Comparison of ENCODE assay signal across 18 cellular contexts in the genomic region with DNA sequence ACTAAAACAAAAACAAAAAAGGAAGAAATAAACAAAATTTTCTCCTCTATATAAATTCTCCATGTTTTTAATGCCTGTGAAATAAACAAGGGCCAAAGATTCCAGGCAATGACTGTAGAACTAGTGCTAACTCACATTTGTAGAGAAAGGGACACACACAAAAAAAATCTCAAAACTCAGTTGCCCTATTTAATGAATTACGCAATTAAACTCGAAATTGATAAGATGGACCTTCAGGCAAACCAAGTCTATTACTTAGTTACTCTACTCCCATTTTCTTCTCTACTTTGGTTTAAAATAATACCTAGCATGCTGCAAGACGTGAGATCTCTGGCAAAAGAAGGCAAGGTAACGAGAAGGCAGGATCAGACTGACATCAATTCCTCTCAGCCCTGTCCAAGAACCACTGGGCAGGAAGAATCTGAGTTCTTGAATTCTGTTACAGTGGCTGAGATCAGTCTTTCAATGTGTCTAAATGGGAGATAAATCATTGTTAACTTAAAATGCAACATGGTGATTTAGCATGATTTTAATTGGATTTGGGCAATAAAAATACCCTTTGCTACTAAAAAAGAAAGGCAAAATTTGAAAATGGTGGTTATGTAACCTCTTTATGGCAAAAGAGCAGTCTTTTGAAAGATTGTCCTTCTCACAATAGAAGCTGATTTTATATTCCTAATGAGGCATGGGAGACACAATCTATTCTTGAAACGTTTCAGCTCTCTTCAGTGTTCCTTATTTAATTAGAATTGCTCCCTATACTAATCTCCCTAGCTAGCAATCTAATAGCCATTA.
"Had no signal": no experiment of that assay in that cellular context is flagged by ENCODE, and none has a peak within 500 bp of the region (broad histone marks: within the 10 kb centered on the region; RNA-seq: fewer than 3 reads in every experiment).

No MANE protein-coding gene starts in this region.

- H3K27me3 ChIP-seq: heart right ventricle, neutrophil, spleen, testis, transverse colon had no signal

- DNase-seq: effector CD4-positive, alpha-beta T cell; heart right ventricle; hypothalamus; kidney glomerular epithelial cell; mesendoderm; naive B cell; psoas muscle; retina; spleen; stimulated activated CD4-positive, alpha-beta T cell treated with anti-CD3 and anti-CD28 coated beads, Interleukin-15, amount 100 ng/mL, for 24 hours; stimulated activated CD4-positive, alpha-beta T cell treated with anti-CD3 and anti-CD28 coated beads, Interleukin-1b, Interleukin-23, amount 100 ng/mL, for 48 hours; stimulated activated CD4-positive, alpha-beta T cell treated with anti-CD3 and anti-CD28 coated beads, Interleukin-4, amount 100 ng/mL, for 24 hours; testis; transverse colon had no signal

- H3K27ac ChIP-seq: coronary artery, heart right ventricle, neutrophil, psoas muscle, spleen, testis, transverse colon had no signal

- ATAC-seq: heart right ventricle; psoas muscle; sciatic nerve; stimulated activated memory B cell treated with anti-CD40 and anti-IgM and Interleukin-4, amounts not matched to agents 10 μg/mL and 1 μg/mL and 100 μg/mL, for 72 hours had no signal

- H3K4me1 ChIP-seq: heart right ventricle, spleen, testis had no signal

- H3K9me3 ChIP-seq: neutrophil, psoas muscle, testis, transverse colon had no signal

- H3K36me3 ChIP-seq: heart right ventricle, neutrophil, spleen, transverse colon had no signal

- H3K4me3 ChIP-seq: coronary artery, heart right ventricle, psoas muscle, spleen, testis, transverse colon had no signal
